ENCODE assay signal across 1 cellular context in genomic region chrX:68935362-68935761, GRCh38.
TF ChIP-seq lines count a peak whose summit lies in the region.

No MANE protein-coding gene starts in this region.

TF ChIP-seq in IMR-90, 13 proteins besides CTCF, POLR2A, EP300 and RAD21 (continued from another document):
- TF ChIP-seq ELK1 (IDR thresholded peaks at IDR 0.05; ENCODE audit: borderline replicate concordance, low read depth, low read length): no peak
